In genomic region chr13:32001392-32001768, GRCh38 we compare ENCODE assay signal across 1 cellular context.
TF ChIP-seq lines count a peak whose summit lies in the region.

No MANE protein-coding gene starts in this region.

TF ChIP-seq in GM12878, 131 proteins besides CTCF, POLR2A, EP300 and RAD21 (continued from another document):
- TF ChIP-seq ATF2 (IDR thresholded peaks at IDR 0.05; ENCODE audit: low read length), result no peak
- TF ChIP-seq RUNX3 (IDR thresholded peaks at IDR 0.05; ENCODE audit: low read length), result peak; percentile 33
- TF ChIP-seq E2F4 (IDR thresholded peaks at IDR 0.05; ENCODE audit: low read depth, low read length), result no peak
- no peak for TF ChIP-seq ELK1 (IDR thresholded peaks at IDR 0.05; ENCODE audit: low read depth, low read length)
- TF ChIP-seq MEF2A (IDR thresholded peaks at IDR 0.05; ENCODE audit: insufficient read depth, low read depth, low read length), result no peak
TF ChIP-seq in GM12878: peak in this region for 2.
